ENCODE assay signal across 14 cellular contexts in genomic region chr11:128407962-128408361, GRCh38.
A peak's percentile ranks its signal among the peaks of the same experiment; 100 is the strongest.
DNase-seq lines count a peak whose midpoint lies in the region; TF ChIP-seq lines count a peak whose summit lies in the region.
"Had no signal": no experiment of that assay in that cellular context is flagged by ENCODE, and none has a peak within 500 bp of the region (broad histone marks: within the 10 kb centered on the region; RNA-seq: fewer than 3 reads in every experiment).

No MANE protein-coding gene starts in this region.

- TF ChIP-seq CTCF in SK-N-SH (IDR thresholded peaks at IDR 0.05) = no peak
- no peak for TF ChIP-seq CTCF in fibroblast of pulmonary artery (IDR thresholded peaks at IDR 0.05; ENCODE audit: low read length, missing control alignments)
- no peak for TF ChIP-seq CTCF in GM13976 (IDR thresholded peaks at IDR 0.05; ENCODE audit: borderline replicate concordance, control extremely low read depth, extremely low read depth, insufficient read depth, missing control alignments)
- TF ChIP-seq CTCF in A673 (conservative IDR thresholded peaks at IDR 0.05; ENCODE audit: low read depth, low read length) = no peak

- DNase-seq in H4 (ENCODE audit: low spot score) (peak; percentile 45), SK-N-SH (no peak), fibroblast of pulmonary artery (ENCODE audit: low read depth) (peak; percentile 81), GM13976 (ENCODE audit: low spot score) (no peak), A673 (ENCODE audit: low spot score) (no peak), SHP77 (lab: John Stamatoyannopoulos, UW) (no peak)
- DNase-seq: activated B cell treated with CpG ODN at 0.5 μM for 24 hours; CD8-positive, alpha-beta T cell; heart right ventricle; NCI-H187; NCI-H774 had no signal

- BruUV-seq in A673 (replicated peaks; lab: Mats Ljungman, UMichigan) = no TSS peak

- no peaks in the 10 kb centered on the region for H3K27me3 ChIP-seq in SK-N-SH (ENCODE audit: insufficient read depth)
- no peaks in the 10 kb centered on the region for H3K27me3 ChIP-seq in skeletal muscle satellite cell (ENCODE audit: control insufficient read depth, insufficient read depth, low read length)
- peaks cover 29% of the 10 kb centered on the region for H3K27me3 ChIP-seq in A673 (replicated peaks; ENCODE audit: insufficient read depth, low read depth, low read length, poor library complexity)
- H3K27me3 ChIP-seq: heart right ventricle, suprapubic skin had no signal

- in situ Hi-C loops in GM13976 (cut with MboI; ENCODE audit: low sequenced_read_pairs, unreplicated experiment) = no loop called here

- no peaks in the 10 kb centered on the region for H3K9me2 ChIP-seq in SK-N-SH

- H3K79me2 ChIP-seq in SK-N-SH (ENCODE audit: insufficient read depth) = no peaks in the 10 kb centered on the region; the same call in 1 of the 2 replicates

- POLR2A ChIA-PET in SK-N-SH (lab: Yijun Ruan, JAX) (no interaction called here), A673 (lab: Charles Lee; ENCODE audit: low non-redundant PET) (no interaction called here)

- H3K9ac ChIP-seq in SK-N-SH (peak overlapping the region; percentile 46; the same call in 1 of the 2 replicates), skeletal muscle satellite cell (ENCODE audit: low read depth, low read length) (no peak overlapping the region)

- intact Hi-C loops in A673 (cut with micrococcal nuclease; ENCODE audit: unreplicated experiment) = no loop called here

- H3K4me1 ChIP-seq in SK-N-SH (ENCODE audit: control insufficient read depth in 1 of 2, insufficient read depth in 2 of 2, low read depth in 1 of 2, low read length in 1 of 2) (peaks cover 4 to 22% of the 10 kb centered on the region in 2 experiments), skeletal muscle satellite cell (ENCODE audit: control insufficient read depth, insufficient read depth, low read length) (peaks cover 23% of the 10 kb centered on the region), A673 (ENCODE audit: insufficient read depth, low read length, poor library complexity, severe bottlenecking) (no peaks in the 10 kb centered on the region)

- H3K9me3 ChIP-seq in SK-N-SH (no peaks in the 10 kb centered on the region), skeletal muscle satellite cell (replicated peaks; ENCODE audit: low read length) (no peaks in the 10 kb centered on the region), A673 (ENCODE audit: low read depth, low read length, poor library complexity, severe bottlenecking) (no peaks in the 10 kb centered on the region)
- H3K9me3 ChIP-seq: heart right ventricle, suprapubic skin had no signal

- no peak overlapping the region for H2AFZ ChIP-seq in SK-N-SH (ENCODE audit: low read depth)

- CTCF ChIA-PET in SK-N-SH (lab: Yijun Ruan, JAX) = interaction anchor here (0.9 to 2.3 kb wide), 4 partner anchors 11 to 250 kb away, joined by 3 to 6 read pairs (median 3); no protein-coding TSS in a partner anchor
- CTCF ChIA-PET in A673 (lab: Charles Lee) = interaction anchor here (0.5 kb wide), 1 partner anchor 235 kb away, joined by 3 read pairs; no protein-coding TSS in a partner anchor

- peak overlapping the region in 1 of 2 experiments; percentile 95; a peak in 3 of 4 replicates for H3K27ac ChIP-seq in SK-N-SH (ENCODE audit: low read depth in 2 of 2, low read length in 1 of 2)
- no peak overlapping the region for H3K27ac ChIP-seq in A673 (ENCODE audit: low read depth, low read length, poor library complexity, severe bottlenecking)
- H3K27ac ChIP-seq: heart right ventricle, skin epidermis, suprapubic skin had no signal

- no peaks in the 10 kb centered on the region for H4K20me1 ChIP-seq in SK-N-SH (ENCODE audit: insufficient read depth)

- TF ChIP-seq EP300 in SK-N-SH (IDR thresholded peaks at IDR 0.05; ENCODE audit: borderline replicate concordance in 1 of 2, low read depth in 1 of 2, low read length in 1 of 2) = peak in 1 of 2 experiments; percentile 97; a peak in 2 of 4 replicates

- H3K4me3 ChIP-seq in SK-N-SH (ENCODE audit: low read depth in 2 of 2, low read length in 1 of 2) = no peak overlapping the region
- no peak overlapping the region for H3K4me3 ChIP-seq in fibroblast of pulmonary artery (replicated peaks; ENCODE audit: low read depth, low read length)
- no peak overlapping the region for H3K4me3 ChIP-seq in skeletal muscle satellite cell (ENCODE audit: low read length)
- no peak overlapping the region for H3K4me3 ChIP-seq in A673 (ENCODE audit: low read depth, low read length, poor library complexity, severe bottlenecking)
- H3K4me3 ChIP-seq: heart right ventricle, skin epidermis, suprapubic skin had no signal

- no peak for TF ChIP-seq RAD21 in SK-N-SH (IDR thresholded peaks at IDR 0.05; ENCODE audit: low read length)

- H3F3A ChIP-seq in SK-N-SH (replicated peaks; ENCODE audit: insufficient read depth) = peaks cover 34% of the 10 kb centered on the region

- WGBS in SK-N-SH (ENCODE audit: low lambda C conversion rate) = 17% methylated on average over 1 of the region's 1 CpG

- no peaks in the 10 kb centered on the region for H3K36me3 ChIP-seq in SK-N-SH (replicated peaks in 1 of 2; ENCODE audit: control insufficient read depth in 1 of 2, insufficient read depth in 2 of 2, low read length in 1 of 2)
- H3K36me3 ChIP-seq in skeletal muscle satellite cell (ENCODE audit: insufficient read depth, low read length) = no peaks in the 10 kb centered on the region
- H3K36me3 ChIP-seq in A673 (ENCODE audit: insufficient read depth, low read length, poor library complexity, severe bottlenecking) = no peaks in the 10 kb centered on the region
- H3K36me3 ChIP-seq: heart right ventricle, suprapubic skin had no signal

- H3K4me2 ChIP-seq in SK-N-SH (peak overlapping the region; percentile 46; the same call in 1 of the 2 replicates), skeletal muscle satellite cell (ENCODE audit: low read length) (peak overlapping the region; percentile 4)

TF ChIP-seq in SK-N-SH, 30 proteins besides CTCF, POLR2A, EP300 and RAD21 (continues in another document):
- TF ChIP-seq ELF1 (IDR thresholded peaks at IDR 0.05) = peak; percentile 18; the same call in 1 of the 2 replicates
- peak; percentile 97 for TF ChIP-seq TCF12 (IDR thresholded peaks at IDR 0.05)
- peak; percentile 88 for TF ChIP-seq PBX3 (IDR thresholded peaks at IDR 0.05)
- TF ChIP-seq RXRA (IDR thresholded peaks at IDR 0.05; ENCODE audit: borderline replicate concordance, low read depth) = peak; percentile 97
- TF ChIP-seq TAF1 (IDR thresholded peaks at IDR 0.05; ENCODE audit: borderline replicate concordance, low read depth, low read length) = no peak
- TF ChIP-seq ZBTB33 (IDR thresholded peaks at IDR 0.05; ENCODE audit: borderline replicate concordance, low read depth) = peak; percentile 75
- TF ChIP-seq GATA2 (CRISPR knock-in tag; IDR thresholded peaks at IDR 0.05) = no peak
- peak; percentile 78 for TF ChIP-seq FOSL2 (IDR thresholded peaks at IDR 0.05; ENCODE audit: borderline replicate concordance, low read depth)
- TF ChIP-seq POLR2AphosphoS5 (IDR thresholded peaks at IDR 0.05; ENCODE audit: low read depth, low read length) = peak; percentile 84; the same call in 1 of the 2 replicates
- TF ChIP-seq IRF3 (IDR thresholded peaks at IDR 0.05; ENCODE audit: low read depth, low read length) = no peak
- no peak for TF ChIP-seq CHD2 (IDR thresholded peaks at IDR 0.05; ENCODE audit: low read length, partially characterized antibody)
- TF ChIP-seq GABPA (IDR thresholded peaks at IDR 0.05; ENCODE audit: low read depth) = no peak; the same call in 1 of the 2 replicates

Comparison
In these comparisons a context has a peak if more than half of its experiments do, and no peak if none do; other contexts are left out.
1. DNase-seq: peak in H4 (single experiment) and fibroblast of pulmonary artery (single experiment); none in SK-N-SH (single experiment), GM13976 (single experiment), A673 (single experiment) and SHP77 (0 of 2).